ENCODE assay signal across 13 cellular contexts in genomic region chr1:28163496-28164120, GRCh38. TPM values are rescaled to one million over a fixed set of nuclear protein-coding genes. Genes with fewer than 3 reads are reported as not detected.
DNase-seq lines count a peak whose midpoint lies in the region; ATAC-seq and TF ChIP-seq lines count a peak whose summit lies in the region.
"Had no signal": no experiment of that assay in that cellular context is flagged by ENCODE, and none has a peak within 500 bp of the region (broad histone marks: within the 10 kb centered on the region; RNA-seq: fewer than 3 reads in every experiment).

No MANE protein-coding gene starts in this region.

- H3K9me3 ChIP-seq in mucosa of descending colon (no peaks in the 10 kb centered on the region), upper lobe of right lung (no peaks in the 10 kb centered on the region), BE2C (no peaks in the 10 kb centered on the region)

- intact Hi-C loops in mucosa of descending colon (cut with DNase I, micrococcal nuclease) (no loop called here), upper lobe of right lung (cut with DNase I) (no loop called here)

- H3K27ac ChIP-seq in upper lobe of right lung, result peak overlapping the region; percentile 51

- H3K36me3 ChIP-seq in mucosa of descending colon (ENCODE audit: low read depth) (no peaks in the 10 kb centered on the region), upper lobe of right lung (no peaks in the 10 kb centered on the region), BE2C (no peaks in the 10 kb centered on the region)

- H3K4me1 ChIP-seq in mucosa of descending colon (ENCODE audit: low read depth), result peaks cover 2% of the 10 kb centered on the region
- H3K4me1 ChIP-seq in upper lobe of right lung, result peaks cover 37% of the 10 kb centered on the region
- H3K4me1 ChIP-seq in BE2C, result no peaks in the 10 kb centered on the region

- no peak overlapping the region for H3K4me3 ChIP-seq in mucosa of descending colon
- no peak overlapping the region for H3K4me3 ChIP-seq in upper lobe of right lung
- no peak overlapping the region for H3K4me3 ChIP-seq in BE2C (ENCODE audit: low read depth, low read length)

- TF ChIP-seq CTCF in mucosa of descending colon (IDR thresholded peaks at IDR 0.05) (no peak), upper lobe of right lung (IDR thresholded peaks at IDR 0.05) (no peak), BE2C (IDR thresholded peaks at IDR 0.05; ENCODE audit: low read depth, low read length) (no peak)

- H3K27me3 ChIP-seq in upper lobe of right lung (no peaks in the 10 kb centered on the region), BE2C (no peaks in the 10 kb centered on the region)

- DNase-seq in NCI-H526 (lab: John Stamatoyannopoulos, UW) (peak; percentile 47 to 75), NCI-H526 treated with DMSO at 0.1 percent for 48 hours (lab: John Stamatoyannopoulos, UW) (no peak), fibroblast of gingiva (ENCODE audit: low read depth) (peak; percentile 35), mucosa of descending colon (peak in 1 of 3 donors; percentile 52), upper lobe of right lung (no peak), BE2C (no peak)
- DNase-seq: 8988T; activated CD4-positive, alpha-beta T cell treated with anti-CD3 and anti-CD28 coated beads for 48 hours; MV-4-11; NCI-H345; RPMI8226 had no signal

- ATAC-seq in mucosa of descending colon (peak; percentile 27), upper lobe of right lung (no peak), GM18873 (IDR thresholded peaks at IDR 0.05; ENCODE audit: low FRiP score, unreplicated experiment) (no peak), GM21381 (IDR thresholded peaks at IDR 0.05; ENCODE audit: unreplicated experiment) (no peak)

RNA-seq across cellular contexts. Expression of gene PTAFR, which starts 12.9 kb away (rescaled TPM):
- total RNA-seq in mucosa of descending colon (1 to 10 TPM; 2.4 to 4.8 (median 4.0) TPM), upper lobe of right lung (31.6 TPM)
- not detected for polyA plus RNA-seq in BE2C (2012; ENCODE audit: insufficient read depth, insufficient read length, low read depth)

Comparison
In these comparisons a context has a peak if more than half of its experiments do, and no peak if none do; other contexts are left out.
1. DNase-seq: peak in NCI-H526 (2 of 2) and fibroblast of gingiva (single experiment); none in NCI-H526 treated with DMSO at 0.1 percent for 48 hours (single experiment), upper lobe of right lung (single experiment) and BE2C (single experiment).